ENCODE assay signal across 26 cellular contexts in the genomic region with DNA sequence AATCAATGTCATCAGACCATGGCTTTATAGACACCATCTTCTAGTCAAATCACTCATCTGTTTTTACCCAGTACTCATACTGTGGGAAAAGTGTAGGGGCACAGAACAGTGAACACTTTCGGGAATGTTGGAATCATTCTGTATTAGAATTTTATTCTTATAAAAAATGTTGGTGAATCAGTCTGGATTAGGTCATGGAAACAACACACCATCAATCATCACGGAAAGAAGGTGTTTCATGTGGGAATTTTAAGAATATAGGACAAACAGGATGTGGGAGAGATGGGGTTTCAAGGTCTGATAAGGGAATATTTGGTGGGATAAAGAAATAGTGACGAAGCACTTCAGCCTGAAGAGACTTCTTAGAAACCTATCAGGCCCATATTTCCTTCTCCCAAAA. TPM values are rescaled to one million over a fixed set of nuclear protein-coding genes. Genes with fewer than 3 reads are reported as not detected.
A peak's percentile ranks its signal among the peaks of the same experiment; 100 is the strongest.
DNase-seq lines count a peak whose midpoint lies in the region; ATAC-seq, FAIRE-seq and TF ChIP-seq lines count a peak whose summit lies in the region.
"Had no signal": no experiment of that assay in that cellular context is flagged by ENCODE, and none has a peak within 500 bp of the region (broad histone marks: within the 10 kb centered on the region; RNA-seq: fewer than 3 reads in every experiment).

No MANE protein-coding gene starts in this region.

- H3K27me3 Mint-ChIP-seq in activated naive CD8-positive, alpha-beta T cell treated with anti-CD3 and anti-CD28 coated beads, Interleukin-2, amount 10 ng/mL, durations not matched to agents 7 days and 5 days = no peaks in the 10 kb centered on the region
- no peaks in the 10 kb centered on the region for H3K27me3 Mint-ChIP-seq in endodermal cell (ENCODE audit: insufficient read depth)
- no peaks in the 10 kb centered on the region for H3K27me3 Mint-ChIP-seq in activated CD4-positive, alpha-beta T cell treated with anti-CD3 and anti-CD28 coated beads, Interleukin-2, amount 10 ng/mL, durations not matched to agents 24 days and 14 days
- H3K27me3 Mint-ChIP-seq: activated CD4-positive, alpha-beta T cell treated with anti-CD3 and anti-CD28 coated beads, Interleukin-2, amount 10 ng/mL, durations not matched to agents 7 days and 5 days; progenitor cell of endocrine pancreas; T-helper 17 cell had no signal

- intact Hi-C loops in mammary epithelial cell (cut with micrococcal nuclease) (no loop called here), breast epithelium (cut with DNase I; ENCODE audit: low total_unique reads) (no loop called here)
- intact Hi-C loops in activated CD4-positive, alpha-beta T cell treated with anti-CD3 and anti-CD28 coated beads, Interleukin-2, amount 10 ng/mL, durations not matched to agents 24 days and 14 days (cut with micrococcal nuclease) = loop anchor here (10.0 kb wide), 3 partner anchors 363 to 687 kb away; a partner anchor contains a TSS

- no peaks in the 10 kb centered on the region for H3K9me3 ChIP-seq in mammary epithelial cell (replicated peaks; ENCODE audit: insufficient read depth, low read length)
- peaks cover 0 to 5% of the 10 kb centered on the region in 2 donors for H3K9me3 ChIP-seq in breast epithelium
- H3K9me3 ChIP-seq in endodermal cell (ENCODE audit: control insufficient read depth, low read length) = peaks cover 12% of the 10 kb centered on the region
- no peaks in the 10 kb centered on the region for H3K9me3 ChIP-seq in parathyroid adenoma (ENCODE audit: control insufficient read depth, low read length)
- H3K9me3 ChIP-seq: A549 had no signal

- BruUV-seq in mammary epithelial cell (replicated peaks; lab: Mats Ljungman, UMichigan) = no TSS peak

- H3K9ac ChIP-seq in mammary epithelial cell (ENCODE audit: insufficient read depth, low read length) (no peak overlapping the region), endodermal cell (ENCODE audit: extremely low read depth, low read length, poor library complexity, severe bottlenecking) (no peak overlapping the region), parathyroid adenoma (no peak overlapping the region)

- peaks cover 51% of the 10 kb centered on the region for H3K36me3 Mint-ChIP-seq in activated naive CD8-positive, alpha-beta T cell treated with anti-CD3 and anti-CD28 coated beads, Interleukin-2, amount 10 ng/mL, durations not matched to agents 7 days and 5 days
- H3K36me3 Mint-ChIP-seq in endodermal cell (ENCODE audit: low read depth) = peaks cover 4% of the 10 kb centered on the region
- peaks cover 48% of the 10 kb centered on the region for H3K36me3 Mint-ChIP-seq in activated CD4-positive, alpha-beta T cell treated with anti-CD3 and anti-CD28 coated beads, Interleukin-2, amount 10 ng/mL, durations not matched to agents 24 days and 14 days (ENCODE audit: low read depth)

- no peaks in the 10 kb centered on the region for H3K27me3 ChIP-seq in mammary epithelial cell (ENCODE audit: insufficient read depth, low read length)
- H3K27me3 ChIP-seq in breast epithelium = no peaks in the 10 kb centered on the region
- H3K27me3 ChIP-seq in endodermal cell (ENCODE audit: control insufficient read depth, insufficient read depth, low read length, poor library complexity, severe bottlenecking) = no peaks in the 10 kb centered on the region
- H3K27me3 ChIP-seq in parathyroid adenoma (ENCODE audit: control insufficient read depth, insufficient read depth, low read length) = no peaks in the 10 kb centered on the region
- H3K27me3 ChIP-seq: MG63, Peyer's patch had no signal

- peak overlapping the region; percentile 65 for H3K27ac Mint-ChIP-seq in activated naive CD8-positive, alpha-beta T cell treated with anti-CD3 and anti-CD28 coated beads, Interleukin-2, amount 10 ng/mL, durations not matched to agents 7 days and 5 days
- no peak overlapping the region for H3K27ac Mint-ChIP-seq in endodermal cell
- no peak overlapping the region for H3K27ac Mint-ChIP-seq in activated CD4-positive, alpha-beta T cell treated with anti-CD3 and anti-CD28 coated beads, Interleukin-2, amount 10 ng/mL, durations not matched to agents 24 days and 14 days
- H3K27ac Mint-ChIP-seq: activated CD4-positive, alpha-beta T cell treated with anti-CD3 and anti-CD28 coated beads, Interleukin-2, amount 10 ng/mL, durations not matched to agents 7 days and 5 days; progenitor cell of endocrine pancreas; T-helper 17 cell had no signal

- peaks cover 7% of the 10 kb centered on the region for H3K4me1 ChIP-seq in mammary epithelial cell (ENCODE audit: insufficient read depth, low read length)
- H3K4me1 ChIP-seq in breast epithelium = no peaks in the 10 kb centered on the region
- H3K4me1 ChIP-seq in endodermal cell (ENCODE audit: control insufficient read depth, insufficient read depth, low read length) = peaks cover 2% of the 10 kb centered on the region
- H3K4me1 ChIP-seq in parathyroid adenoma = peaks cover 14% of the 10 kb centered on the region
- H3K4me1 ChIP-seq: A549 had no signal

- H3K27ac ChIP-seq in mammary epithelial cell (ENCODE audit: insufficient read depth, low read depth, low read length) = no peak overlapping the region
- no peak overlapping the region for H3K27ac ChIP-seq in breast epithelium
- H3K27ac ChIP-seq in endodermal cell (ENCODE audit: low read depth, low read length) = no peak overlapping the region
- H3K27ac ChIP-seq in parathyroid adenoma = peak overlapping the region; percentile 99
- H3K27ac ChIP-seq: A549, Peyer's patch had no signal

- H3K36me3 ChIP-seq in mammary epithelial cell (ENCODE audit: insufficient read depth, low read length) (no peaks in the 10 kb centered on the region), breast epithelium (no peaks in the 10 kb centered on the region), endodermal cell (ENCODE audit: control insufficient read depth, insufficient read depth, low read length) (no peaks in the 10 kb centered on the region), parathyroid adenoma (ENCODE audit: control insufficient read depth, insufficient read depth, low read length) (no peaks in the 10 kb centered on the region)
- H3K36me3 ChIP-seq: MG63 had no signal

- no peak for ATAC-seq in activated naive CD8-positive, alpha-beta T cell treated with anti-CD3 and anti-CD28 coated beads, Interleukin-2, amount 10 ng/mL, durations not matched to agents 7 days and 5 days (ENCODE audit: low read depth)
- ATAC-seq: A549, mucosa of descending colon, T-helper 17 cell had no signal

- H3K9me3 Mint-ChIP-seq in activated naive CD8-positive, alpha-beta T cell treated with anti-CD3 and anti-CD28 coated beads, Interleukin-2, amount 10 ng/mL, durations not matched to agents 7 days and 5 days = peaks cover 5% of the 10 kb centered on the region
- H3K9me3 Mint-ChIP-seq in endodermal cell = peaks cover 29% of the 10 kb centered on the region
- peaks cover 3% of the 10 kb centered on the region for H3K9me3 Mint-ChIP-seq in activated CD4-positive, alpha-beta T cell treated with anti-CD3 and anti-CD28 coated beads, Interleukin-2, amount 10 ng/mL, durations not matched to agents 24 days and 14 days
- H3K9me3 Mint-ChIP-seq: neural crest cell had no signal

- H3K4me3 ChIP-seq in mammary epithelial cell (replicated peaks in 1 of 3; ENCODE audit: insufficient read depth in 1 of 3, low read depth in 2 of 3, low read length in 3 of 3) = no peak overlapping the region
- H3K4me3 ChIP-seq in breast epithelium = no peak overlapping the region
- peak overlapping the region; percentile 38 for H3K4me3 ChIP-seq in endodermal cell (ENCODE audit: low read length)
- no peak overlapping the region for H3K4me3 ChIP-seq in parathyroid adenoma (ENCODE audit: low read depth, low read length)
- H3K4me3 ChIP-seq: A549, coronary artery, MG63, mucosa of descending colon, Peyer's patch had no signal

- H2AFZ ChIP-seq in mammary epithelial cell (ENCODE audit: low read depth, low read length) (no peak overlapping the region), parathyroid adenoma (no peak overlapping the region)

- H3K79me2 ChIP-seq in mammary epithelial cell (ENCODE audit: insufficient read depth, low read length) = no peaks in the 10 kb centered on the region
- H3K79me2 ChIP-seq in parathyroid adenoma = no peaks in the 10 kb centered on the region

- H3K4me1 Mint-ChIP-seq in activated naive CD8-positive, alpha-beta T cell treated with anti-CD3 and anti-CD28 coated beads, Interleukin-2, amount 10 ng/mL, durations not matched to agents 7 days and 5 days = peaks cover 6% of the 10 kb centered on the region
- H3K4me1 Mint-ChIP-seq in endodermal cell = no peaks in the 10 kb centered on the region
- peaks cover 7% of the 10 kb centered on the region for H3K4me1 Mint-ChIP-seq in activated CD4-positive, alpha-beta T cell treated with anti-CD3 and anti-CD28 coated beads, Interleukin-2, amount 10 ng/mL, durations not matched to agents 24 days and 14 days
- H3K4me1 Mint-ChIP-seq: neural crest cell had no signal

- CTCF ChIA-PET in mammary epithelial cell (lab: Charles Lee; ENCODE audit: low non-redundant PET) = no interaction called here

- H3K4me2 ChIP-seq in mammary epithelial cell (ENCODE audit: insufficient read depth, low read depth, low read length) (no peak overlapping the region), parathyroid adenoma (ENCODE audit: low read length) (no peak overlapping the region)
- H3K4me2 ChIP-seq: A549 had no signal

- in situ Hi-C loops in mammary epithelial cell (cut with MboI; ENCODE audit: low sequenced_read_pairs in 2 of 2) = no loop called here

- no peak overlapping the region for H3K4me3 Mint-ChIP-seq in activated naive CD8-positive, alpha-beta T cell treated with anti-CD3 and anti-CD28 coated beads, Interleukin-2, amount 10 ng/mL, durations not matched to agents 7 days and 5 days
- H3K4me3 Mint-ChIP-seq in endodermal cell = no peak overlapping the region
- H3K4me3 Mint-ChIP-seq in activated CD4-positive, alpha-beta T cell treated with anti-CD3 and anti-CD28 coated beads, Interleukin-2, amount 10 ng/mL, durations not matched to agents 24 days and 14 days = no peak overlapping the region
- H3K4me3 Mint-ChIP-seq: activated CD4-positive, alpha-beta T cell treated with anti-CD3 and anti-CD28 coated beads, Interleukin-2, amount 10 ng/mL, durations not matched to agents 7 days and 5 days; neural crest cell; T-helper 17 cell had no signal

- TF ChIP-seq CTCF in mammary epithelial cell (conservative IDR thresholded peaks at IDR 0.05 in 1 of 2, IDR thresholded peaks at IDR 0.05 in 1 of 2; ENCODE audit: extremely low read depth in 1 of 2, insufficient read depth in 1 of 2, low read depth in 1 of 2, low read length in 2 of 2) (no peak), breast epithelium (IDR thresholded peaks at IDR 0.05) (no peak), endodermal cell (conservative IDR thresholded peaks at IDR 0.05) (no peak), parathyroid adenoma (IDR thresholded peaks at IDR 0.05) (no peak)

- no peaks in the 10 kb centered on the region for H4K20me1 ChIP-seq in mammary epithelial cell (ENCODE audit: insufficient read depth, low read length)

- dilution Hi-C loops in mammary epithelial cell (cut with HindIII; ENCODE audit: low sequenced_read_pairs) = no loop called here

- FAIRE-seq in GM12891 (lab: Jason Lieb, UNC) = no peak
- FAIRE-seq: A549, frontal cortex, H1, islet of Langerhans had no signal

- WGBS in mammary epithelial cell (ENCODE audit: low coverage, missing lambda C conversion rate) = 76% methylated on average over 3 of the region's 3 CpGs
- 94 to 100% methylated on average over 1 to 3 of the region's 3 CpGs for WGBS in endodermal cell (ENCODE audit: insufficient coverage in 1 of 2, insufficient read length in 1 of 2), 2 experiments

- POLR2A ChIA-PET in activated naive CD8-positive, alpha-beta T cell treated with anti-CD3 and anti-CD28 coated beads, Interleukin-2, amount 10 ng/mL, durations not matched to agents 7 days and 5 days (lab: Charles Lee) = interaction anchor here (1.8 kb wide), 1 partner anchor 26 kb away, joined by 5 read pairs; no protein-coding TSS in a partner anchor

- DNase-seq in mammary epithelial cell (peak; percentile 29), breast epithelium (ENCODE audit: low spot score in 2 of 2) (no peak), endodermal cell (no peak), GM12891 (ENCODE audit: insufficient read length, low spot score) (no peak), erythroblast (lab: John Stamatoyannopoulos, UW) (no peak)
- no peak for DNase-seq in activated naive CD8-positive, alpha-beta T cell treated with anti-CD3 and anti-CD28 coated beads, Interleukin-2, amount 10 ng/mL, durations not matched to agents 7 days and 5 days
- no peak for DNase-seq in activated CD4-positive, alpha-beta T cell treated with anti-CD3 and anti-CD28 coated beads, Interleukin-2, amount 10 ng/mL, durations not matched to agents 24 days and 14 days
- DNase-seq: activated CD4-positive, alpha-beta T cell treated with anti-CD3 and anti-CD28 coated beads, Interleukin-2, amount 10 ng/mL, durations not matched to agents 7 days and 5 days; activated effector memory CD4-positive, alpha-beta T cell treated with anti-CD3 and anti-CD28 coated beads, Interleukin-2, amount 50 U/mL, for 16 hours; C1 segment of cervical spinal cord; Calu3; hippocampal formation; MG63; mucosa of descending colon; NCI-H1417 treated with DMSO at 0.1 percent for 48 hours; NCI-H524; Peyer's patch; T-helper 17 cell had no signal

- TF ChIP-seq POLR2A in breast epithelium (IDR thresholded peaks at IDR 0.05) (no peak), GM12891 (IDR thresholded peaks at IDR 0.05; ENCODE audit: low read depth, low read length) (no peak), erythroblast (IDR thresholded peaks at IDR 0.05; ENCODE audit: low read length) (no peak)

RNA-seq across cellular contexts. Expression of a gene that starts 17.3 kb away (rescaled TPM):
- 10 to 100 TPM; 10.9 to 31.5 TPM for total RNA-seq in mammary epithelial cell
- polyA plus RNA-seq in mammary epithelial cell = 5.9 TPM
- 2.0 TPM for polyA minus RNA-seq in mammary epithelial cell
- total RNA-seq in breast epithelium = 10 to 100 TPM in 2 of 3 donors, 1 to 10 TPM in 1; 8.0 to 58.0 (median 29.5) TPM
- total RNA-seq in activated naive CD8-positive, alpha-beta T cell treated with anti-CD3 and anti-CD28 coated beads, Interleukin-2, amount 10 ng/mL, durations not matched to agents 7 days and 5 days = 100 to 1,000 TPM; 150 to 160 TPM
- total RNA-seq in endodermal cell = not detected
- 0.18 TPM for polyA plus RNA-seq in endodermal cell (2013, experiment 1 of 2)
- polyA plus RNA-seq in endodermal cell (2013, experiment 2 of 2) = 0.21 TPM
- 19.4 TPM for polyA plus RNA-seq in GM12891 (2012; ENCODE audit: low read depth, missing spikeins)
- 36.9 and 38.3 TPM in 2 replicates for total RNA-seq in activated CD4-positive, alpha-beta T cell treated with anti-CD3 and anti-CD28 coated beads, Interleukin-2, amount 10 ng/mL, durations not matched to agents 24 days and 14 days
- total RNA-seq: H1, neural crest cell, progenitor cell of endocrine pancreas had no signal
- polyA plus RNA-seq: H1 had no signal

RNA-seq across cellular contexts. Expression of a gene that starts 25.1 kb away (rescaled TPM):
- total RNA-seq in mammary epithelial cell (10 to 100 TPM; 20.2 to 27.2 TPM), breast epithelium (10 to 100 TPM; 10.1 to 44.9 (median 22.9) TPM), endodermal cell (not detected)
- 11.0 TPM for polyA plus RNA-seq in mammary epithelial cell
- polyA minus RNA-seq in mammary epithelial cell = 12.8 TPM
- 10 to 100 TPM; 45.9 to 50.7 TPM for total RNA-seq in activated naive CD8-positive, alpha-beta T cell treated with anti-CD3 and anti-CD28 coated beads, Interleukin-2, amount 10 ng/mL, durations not matched to agents 7 days and 5 days
- not detected for polyA plus RNA-seq in endodermal cell (2013, experiment 1 of 2)
- 0.12 TPM for polyA plus RNA-seq in endodermal cell (2013, experiment 2 of 2)
- 2.9 TPM for polyA plus RNA-seq in GM12891 (2012; ENCODE audit: low read depth, missing spikeins)
- total RNA-seq in activated CD4-positive, alpha-beta T cell treated with anti-CD3 and anti-CD28 coated beads, Interleukin-2, amount 10 ng/mL, durations not matched to agents 24 days and 14 days = 7.1 and 8.1 TPM in 2 replicates
- total RNA-seq: H1, neural crest cell, progenitor cell of endocrine pancreas had no signal
- polyA plus RNA-seq: H1 had no signal

RNA-seq across cellular contexts. Expression of a gene that starts 55.3 kb away (rescaled TPM):
- total RNA-seq in mammary epithelial cell = 10 to 100 TPM; 23.8 to 26.5 TPM
- polyA plus RNA-seq in mammary epithelial cell = 25.0 TPM
- 12.9 TPM for polyA minus RNA-seq in mammary epithelial cell
- total RNA-seq in breast epithelium = 10 to 100 TPM; 35.1 to 52.5 (median 46.7) TPM
- total RNA-seq in activated naive CD8-positive, alpha-beta T cell treated with anti-CD3 and anti-CD28 coated beads, Interleukin-2, amount 10 ng/mL, durations not matched to agents 7 days and 5 days = 10 to 100 TPM; 34.8 to 37.9 TPM
- 10 to 100 TPM; 33.9 to 36.4 TPM for total RNA-seq in endodermal cell
- polyA plus RNA-seq in endodermal cell (2013, experiment 1 of 2) = 54.1 TPM
- 47.6 TPM for polyA plus RNA-seq in endodermal cell (2013, experiment 2 of 2)
- 21.2 TPM for polyA plus RNA-seq in GM12891 (2012; ENCODE audit: low read depth, missing spikeins)
- total RNA-seq in activated CD4-positive, alpha-beta T cell treated with anti-CD3 and anti-CD28 coated beads, Interleukin-2, amount 10 ng/mL, durations not matched to agents 24 days and 14 days = 32.0 and 32.9 TPM in 2 replicates

RNA-seq across cellular contexts. Expression of a gene that starts 55.3 kb away (rescaled TPM):
- total RNA-seq in mammary epithelial cell (10 to 100 TPM in 1 of 2 donors, 1 to 10 TPM in 1; 8.2 to 14.6 TPM), breast epithelium (10 to 100 TPM; 18.6 to 21.9 (median 18.7) TPM), endodermal cell (10 to 100 TPM; 20.1 to 27.7 TPM)
- 7.9 TPM for polyA plus RNA-seq in mammary epithelial cell
- 11.0 TPM for polyA minus RNA-seq in mammary epithelial cell
- 10 to 100 TPM; 22.2 to 22.9 TPM for total RNA-seq in activated naive CD8-positive, alpha-beta T cell treated with anti-CD3 and anti-CD28 coated beads, Interleukin-2, amount 10 ng/mL, durations not matched to agents 7 days and 5 days
- 9.7 TPM for polyA plus RNA-seq in endodermal cell (2013, experiment 1 of 2)
- 9.5 TPM for polyA plus RNA-seq in endodermal cell (2013, experiment 2 of 2)
- polyA plus RNA-seq in GM12891 (2012; ENCODE audit: low read depth, missing spikeins) = 9.6 TPM
- total RNA-seq in activated CD4-positive, alpha-beta T cell treated with anti-CD3 and anti-CD28 coated beads, Interleukin-2, amount 10 ng/mL, durations not matched to agents 24 days and 14 days = 34.5 and 37.0 TPM in 2 replicates

Comparison
In these comparisons a context has a peak if more than half of its experiments do, and no peak if none do; other contexts are left out.
1. RNA of a gene that starts 17.3 kb away (total RNA-seq): 150 to 160 TPM in activated naive CD8-positive, alpha-beta T cell treated with anti-CD3 and anti-CD28 coated beads, Interleukin-2, amount 10 ng/mL, durations not matched to agents 7 days and 5 days, 36.9 to 38.3 TPM in activated CD4-positive, alpha-beta T cell treated with anti-CD3 and anti-CD28 coated beads, Interleukin-2, amount 10 ng/mL, durations not matched to agents 24 days and 14 days, 10.9 to 31.5 TPM in mammary epithelial cell and 8.0 to 58.0 TPM in breast epithelium; not detected in endodermal cell; every median in the first group is over 4 times any median in the second.